ENCODE assay signal across 37 cellular contexts in the genomic region with DNA sequence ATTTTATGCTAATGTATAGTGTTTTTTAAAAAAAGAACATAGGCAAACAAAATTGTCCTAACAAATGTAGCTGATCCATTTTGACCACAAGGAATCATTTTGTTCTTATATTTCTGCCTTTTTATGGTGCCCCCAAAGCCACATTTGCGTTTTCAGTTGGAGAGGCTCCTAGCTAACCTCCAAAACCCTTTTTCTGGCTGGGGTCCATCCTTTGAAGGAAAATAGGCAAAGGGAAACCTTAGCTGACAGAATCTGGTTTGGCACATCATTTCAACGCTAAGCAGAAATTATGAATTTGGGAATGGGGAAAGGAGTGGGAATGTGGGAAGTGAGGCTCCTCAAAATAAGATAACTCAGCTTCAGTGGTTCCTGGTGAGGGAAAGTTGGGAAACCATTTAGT.
"Had no signal": no experiment of that assay in that cellular context is flagged by ENCODE, and none has a peak within 500 bp of the region (broad histone marks: within the 10 kb centered on the region; RNA-seq: fewer than 3 reads in every experiment).

No MANE protein-coding gene starts in this region.

- H3K27ac ChIP-seq: adrenal gland, ascending aorta, body of pancreas, brain microvascular endothelial cell, breast epithelium, cardiac muscle cell had no signal

- H3K4me3 Mint-ChIP-seq: activated naive CD4-positive, alpha-beta T cell treated with anti-CD3 and anti-CD28 coated beads for 36 hours; activated naive CD4-positive, alpha-beta T cell treated with anti-CD3 and anti-CD28 coated beads, Interleukin-2, amount 10 ng/mL, durations not matched to agents 7 days and 5 days; activated naive CD4-positive, alpha-beta T cell treated with anti-CD3 and anti-CD28 coated beads, Interleukin-2, amount 50 U/mL, for 24 hours; activated naive CD8-positive, alpha-beta T cell; activated naive CD8-positive, alpha-beta T cell treated with anti-CD3 and anti-CD28 coated beads for 36 hours; activated naive CD8-positive, alpha-beta T cell treated with anti-CD3 and anti-CD28 coated beads, Interleukin-2, amount 10 ng/mL, durations not matched to agents 7 days and 5 days; activated naive CD8-positive, alpha-beta T cell treated with anti-CD3 and anti-CD28 coated beads, Interleukin-2, amount 50 U/mL, for 24 hours; activated T-cell treated with anti-CD3 and anti-CD28 coated beads, Interleukin-2, amount 50 U/mL, for 24 hours; activated T-cell treated with anti-CD3 and anti-CD28 coated beads, Interleukin-2, amount 50 U/mL, for 4 hours; activated T-cell treated with anti-CD3 and anti-CD28 coated beads, Interleukin-2, amount 50 U/mL, for 72 hours; activated T-helper 1 cell treated with anti-CD3 and anti-CD28 coated beads, Interleukin-12 subunit alpha, Interleukin-12 subunit beta, Interleukin-2, Interleukin-4 antibody, amounts not matched to agents 30 ng/mL and 10 ng/mL and 1 ng/mL, durations not matched to agents 14 hours and 24 hours and 36 hours; activated T-helper 17 cell treated with anti-CD3 and anti-CD28 coated beads, Interleukin-2, amount 50 U/mL, for 72 hours; central memory CD8-positive, alpha-beta T cell had no signal

- ATAC-seq: activated naive CD4-positive, alpha-beta T cell treated with anti-CD3 and anti-CD28 coated beads, Interleukin-2, amount 50 U/mL, for 72 hours; activated naive CD8-positive, alpha-beta T cell treated with anti-CD3 and anti-CD28 coated beads, Interleukin-2, amount 50 U/mL, for 24 hours; activated T-cell treated with anti-CD3 and anti-CD28 coated beads, Interleukin-2, amount 50 U/mL, for 4 hours; activated T-cell treated with anti-CD3 and anti-CD28 coated beads, Interleukin-2, amount 50 U/mL, for 72 hours; activated T-helper 17 cell treated with anti-CD3 and anti-CD28 coated beads, Interleukin-2, amount 50 U/mL, for 72 hours; body of pancreas had no signal

- H3K27ac Mint-ChIP-seq: activated naive CD4-positive, alpha-beta T cell treated with anti-CD3 and anti-CD28 coated beads for 36 hours; activated naive CD4-positive, alpha-beta T cell treated with anti-CD3 and anti-CD28 coated beads, Interleukin-2, amount 10 ng/mL, durations not matched to agents 7 days and 5 days; activated naive CD4-positive, alpha-beta T cell treated with anti-CD3 and anti-CD28 coated beads, Interleukin-2, amount 50 U/mL, for 24 hours; activated naive CD4-positive, alpha-beta T cell treated with anti-CD3 and anti-CD28 coated beads, Interleukin-2, amount 50 U/mL, for 72 hours; activated naive CD8-positive, alpha-beta T cell; activated naive CD8-positive, alpha-beta T cell treated with anti-CD3 and anti-CD28 coated beads for 36 hours; activated naive CD8-positive, alpha-beta T cell treated with anti-CD3 and anti-CD28 coated beads, Interleukin-2, amount 10 ng/mL, durations not matched to agents 7 days and 5 days; activated naive CD8-positive, alpha-beta T cell treated with anti-CD3 and anti-CD28 coated beads, Interleukin-2, amount 50 U/mL, for 24 hours; activated T-cell treated with anti-CD3 and anti-CD28 coated beads, Interleukin-2, amount 50 U/mL, for 24 hours; activated T-cell treated with anti-CD3 and anti-CD28 coated beads, Interleukin-2, amount 50 U/mL, for 72 hours; activated T-helper 1 cell treated with anti-CD3 and anti-CD28 coated beads, Interleukin-12 subunit alpha, Interleukin-12 subunit beta, Interleukin-2, Interleukin-4 antibody, amounts not matched to agents 30 ng/mL and 10 ng/mL and 1 ng/mL, durations not matched to agents 14 hours and 24 hours and 36 hours; activated T-helper 17 cell treated with anti-CD3 and anti-CD28 coated beads, Interleukin-2, amount 50 U/mL, for 72 hours; activated T-helper 2 cell treated with anti-CD3 and anti-CD28 coated beads, Interferon-gamma antibody, Interleukin-2, Interleukin-4, amounts not matched to agents 10 μg/mL and 5 μg/mL and 100 μg/mL, durations not matched to agents 14 hours and 24 hours and 36 hours had no signal

- H3K27me3 ChIP-seq: adrenal gland, ascending aorta, body of pancreas, brain microvascular endothelial cell, breast epithelium, cardiac muscle cell had no signal

- H3K36me3 ChIP-seq: adrenal gland, ascending aorta, brain microvascular endothelial cell, breast epithelium, cardiac muscle cell had no signal

- H3K4me1 ChIP-seq: adrenal gland, ascending aorta, body of pancreas, breast epithelium had no signal

- H3K9me3 ChIP-seq: adrenal gland, ascending aorta, body of pancreas, breast epithelium had no signal

- DNase-seq: activated effector memory CD4-positive, alpha-beta T cell treated with anti-CD3 and anti-CD28 coated beads, Interleukin-2, amount 50 U/mL, for 16 hours; activated effector memory CD4-positive, alpha-beta T cell treated with Interleukin-2 at 50 U/mL for 16 hours; activated gamma-delta T cell; activated gamma-delta T cell treated with Interleukin-2 at 50 U/mL for 16 hours; activated naive CD4-positive, alpha-beta T cell; activated naive CD4-positive, alpha-beta T cell treated with anti-CD3 and anti-CD28 coated beads for 36 hours; activated naive CD4-positive, alpha-beta T cell treated with anti-CD3 and anti-CD28 coated beads, Interleukin-2, amount 10 ng/mL, durations not matched to agents 7 days and 5 days; activated naive CD4-positive, alpha-beta T cell treated with anti-CD3 and anti-CD28 coated beads, Interleukin-2, amount 50 U/mL, for 16 hours; activated naive CD4-positive, alpha-beta T cell treated with Interleukin-2 at 50 U/mL for 16 hours; activated naive CD8-positive, alpha-beta T cell treated with anti-CD3 and anti-CD28 coated beads for 36 hours; activated naive CD8-positive, alpha-beta T cell treated with anti-CD3 and anti-CD28 coated beads, Interleukin-2, amount 10 ng/mL, durations not matched to agents 7 days and 5 days; activated naive CD8-positive, alpha-beta T cell treated with anti-CD3 and anti-CD28 coated beads, Interleukin-2, amount 50 U/mL, for 24 hours; activated T-cell treated with anti-CD3 and anti-CD28 coated beads, Interleukin-2, amount 50 U/mL, for 24 hours; activated T-cell treated with anti-CD3 and anti-CD28 coated beads, Interleukin-2, amount 50 U/mL, for 4 hours; activated T-cell treated with anti-CD3 and anti-CD28 coated beads, Interleukin-2, amount 50 U/mL, for 48 hours; activated T-cell treated with anti-CD3 and anti-CD28 coated beads, Interleukin-2, amount 50 U/mL, for 72 hours; adrenal gland; amniotic stem cell; amygdala; anterior cingulate cortex; aorta; body of pancreas; brain microvascular endothelial cell; caudate nucleus; central memory CD4-positive, alpha-beta T cell; cerebellar nuclear complex had no signal

- H3K36me3 Mint-ChIP-seq: activated naive CD4-positive, alpha-beta T cell treated with anti-CD3 and anti-CD28 coated beads, Interleukin-2, amount 10 ng/mL, durations not matched to agents 7 days and 5 days; activated naive CD4-positive, alpha-beta T cell treated with anti-CD3 and anti-CD28 coated beads, Interleukin-2, amount 50 U/mL, for 24 hours; activated naive CD4-positive, alpha-beta T cell treated with anti-CD3 and anti-CD28 coated beads, Interleukin-2, amount 50 U/mL, for 72 hours; activated naive CD8-positive, alpha-beta T cell; activated naive CD8-positive, alpha-beta T cell treated with anti-CD3 and anti-CD28 coated beads for 36 hours; activated naive CD8-positive, alpha-beta T cell treated with anti-CD3 and anti-CD28 coated beads, Interleukin-2, amount 10 ng/mL, durations not matched to agents 7 days and 5 days; brain had no signal

- H3K9me3 Mint-ChIP-seq: activated naive CD4-positive, alpha-beta T cell treated with anti-CD3 and anti-CD28 coated beads for 36 hours; activated naive CD4-positive, alpha-beta T cell treated with anti-CD3 and anti-CD28 coated beads, Interleukin-2, amount 10 ng/mL, durations not matched to agents 7 days and 5 days; activated naive CD4-positive, alpha-beta T cell treated with anti-CD3 and anti-CD28 coated beads, Interleukin-2, amount 50 U/mL, for 24 hours; activated naive CD4-positive, alpha-beta T cell treated with anti-CD3 and anti-CD28 coated beads, Interleukin-2, amount 50 U/mL, for 72 hours; activated naive CD8-positive, alpha-beta T cell treated with anti-CD3 and anti-CD28 coated beads for 36 hours; activated naive CD8-positive, alpha-beta T cell treated with anti-CD3 and anti-CD28 coated beads, Interleukin-2, amount 10 ng/mL, durations not matched to agents 7 days and 5 days; activated naive CD8-positive, alpha-beta T cell treated with anti-CD3 and anti-CD28 coated beads, Interleukin-2, amount 50 U/mL, for 24 hours; activated T-cell treated with anti-CD3 and anti-CD28 coated beads, Interleukin-2, amount 50 U/mL, for 24 hours; activated T-cell treated with anti-CD3 and anti-CD28 coated beads, Interleukin-2, amount 50 U/mL, for 4 hours; activated T-cell treated with anti-CD3 and anti-CD28 coated beads, Interleukin-2, amount 50 U/mL, for 72 hours; activated T-helper 1 cell treated with anti-CD3 and anti-CD28 coated beads, Interleukin-12 subunit alpha, Interleukin-12 subunit beta, Interleukin-2, Interleukin-4 antibody, amounts not matched to agents 30 ng/mL and 10 ng/mL and 1 ng/mL, durations not matched to agents 14 hours and 24 hours and 36 hours; activated T-helper 17 cell treated with anti-CD3 and anti-CD28 coated beads, Interleukin-2, amount 50 U/mL, for 72 hours; activated T-helper 2 cell treated with anti-CD3 and anti-CD28 coated beads, Interferon-gamma antibody, Interleukin-2, Interleukin-4, amounts not matched to agents 10 μg/mL and 5 μg/mL and 100 μg/mL, durations not matched to agents 14 hours and 24 hours and 36 hours; brain; central memory CD8-positive, alpha-beta T cell had no signal

- H3K4me3 ChIP-seq: adrenal gland, ascending aorta, body of pancreas, breast epithelium, cardiac muscle cell had no signal

- H3K4me1 Mint-ChIP-seq: activated naive CD4-positive, alpha-beta T cell treated with anti-CD3 and anti-CD28 coated beads, Interleukin-2, amount 10 ng/mL, durations not matched to agents 7 days and 5 days; activated naive CD4-positive, alpha-beta T cell treated with anti-CD3 and anti-CD28 coated beads, Interleukin-2, amount 50 U/mL, for 24 hours; activated naive CD8-positive, alpha-beta T cell treated with anti-CD3 and anti-CD28 coated beads for 36 hours; activated naive CD8-positive, alpha-beta T cell treated with anti-CD3 and anti-CD28 coated beads, Interleukin-2, amount 10 ng/mL, durations not matched to agents 7 days and 5 days; activated naive CD8-positive, alpha-beta T cell treated with anti-CD3 and anti-CD28 coated beads, Interleukin-2, amount 50 U/mL, for 24 hours; activated T-helper 17 cell treated with anti-CD3 and anti-CD28 coated beads, Interleukin-2, amount 50 U/mL, for 72 hours; central memory CD8-positive, alpha-beta T cell had no signal
